ENCODE assay signal across 10 cellular contexts in genomic region chr1:240201931-240202330, GRCh38.
"Had no signal": no experiment of that assay in that cellular context is flagged by ENCODE, and none has a peak within 500 bp of the region (broad histone marks: within the 10 kb centered on the region; RNA-seq: fewer than 3 reads in every experiment).

No MANE protein-coding gene starts in this region.

- H3K9me3 ChIP-seq: HAP-1 had no signal

- H3K4me1 ChIP-seq: HAP-1 had no signal

- FAIRE-seq: HepG2 had no signal

- H3K36me3 ChIP-seq: HAP-1 had no signal

- H3K4me3 ChIP-seq: GM23248, HAP-1 had no signal

- H3K9ac ChIP-seq: GM23248, KMS-11 had no signal

- DNase-seq: GM23248, GOT3, H7, Karpas-422, KBM-7 had no signal

- H3K4me2 ChIP-seq: KMS-11 had no signal

- H3K27ac ChIP-seq: GM23248, HL-60, KMS-11 had no signal

- ATAC-seq: HCT116, HepG2 had no signal
